In genomic region chr15:89358755-89359439, GRCh38 we compare ENCODE assay signal across 8 cellular contexts. TPM values are rescaled to one million over a fixed set of nuclear protein-coding genes. Genes with fewer than 3 reads are reported as not detected.
A peak's percentile ranks its signal among the peaks of the same experiment; 100 is the strongest.
DNase-seq lines count a peak whose midpoint lies in the region; ATAC-seq and TF ChIP-seq lines count a peak whose summit lies in the region.

No MANE protein-coding gene starts in this region.

- H3K9me3 ChIP-seq in CD8-positive, alpha-beta T cell (ENCODE audit: low read length) = no peaks in the 10 kb centered on the region
- H3K9me3 ChIP-seq in effector memory CD4-positive, alpha-beta T cell (ENCODE audit: control insufficient read depth, low read length) = no peaks in the 10 kb centered on the region

- H3K27me3 Mint-ChIP-seq in CD8-positive, alpha-beta T cell (ENCODE audit: low read depth) = peaks cover 77% of the 10 kb centered on the region

- H3K36me3 ChIP-seq in CD8-positive, alpha-beta T cell (ENCODE audit: insufficient read depth, low read length) = no peaks in the 10 kb centered on the region
- no peaks in the 10 kb centered on the region for H3K36me3 ChIP-seq in effector memory CD4-positive, alpha-beta T cell (ENCODE audit: control insufficient read depth, insufficient read depth, low read length)
- no peaks in the 10 kb centered on the region for H3K36me3 ChIP-seq in mesendoderm (ENCODE audit: control insufficient read depth, insufficient read depth, low read length)

- no peak overlapping the region for H4K5ac ChIP-seq in mesendoderm (ENCODE audit: low read length)

- H3K23ac ChIP-seq in mesendoderm (ENCODE audit: low read length) = no peak overlapping the region

- peaks cover 8% of the 10 kb centered on the region for H3K4me1 ChIP-seq in CD8-positive, alpha-beta T cell (ENCODE audit: insufficient read depth, low read length)
- H3K4me1 ChIP-seq in effector memory CD4-positive, alpha-beta T cell (ENCODE audit: control insufficient read depth, insufficient read depth, low read length, poor library complexity, severe bottlenecking) = peaks cover 21% of the 10 kb centered on the region
- no peaks in the 10 kb centered on the region for H3K4me1 ChIP-seq in mesendoderm (ENCODE audit: control insufficient read depth, low read depth, low read length)

- H2BK15ac ChIP-seq in mesendoderm (replicated peaks; ENCODE audit: low read depth) = no peak overlapping the region

- peak; percentile 87 for ATAC-seq in CD8-positive, alpha-beta T cell
- peak; percentile 86 for ATAC-seq in GM19438 (IDR thresholded peaks at IDR 0.05; ENCODE audit: low read depth, unreplicated experiment)
- ATAC-seq in HG03521 (IDR thresholded peaks at IDR 0.05; ENCODE audit: unreplicated experiment) = peak; percentile 82

- TF ChIP-seq CTCF in CD8-positive, alpha-beta T cell (IDR thresholded peaks at IDR 0.05) = peak; percentile 96

- no peaks in the 10 kb centered on the region for H3K36me3 Mint-ChIP-seq in CD8-positive, alpha-beta T cell

- peaks cover 55% of the 10 kb centered on the region for H3K27me3 ChIP-seq in CD8-positive, alpha-beta T cell (ENCODE audit: insufficient read depth, low read length)
- H3K27me3 ChIP-seq in effector memory CD4-positive, alpha-beta T cell (replicated peaks; ENCODE audit: control insufficient read depth, insufficient read depth, low read length, poor library complexity, severe bottlenecking) = peaks cover 76% of the 10 kb centered on the region
- H3K27me3 ChIP-seq in mesendoderm (ENCODE audit: insufficient read depth, low read length, poor library complexity) = peaks cover 57% of the 10 kb centered on the region

- no peaks in the 10 kb centered on the region for H3K79me2 ChIP-seq in mesendoderm (ENCODE audit: control insufficient read depth, insufficient read depth, low read length)

- no CpG with 5 or more reads among the region's 68 CpGs for WGBS in mesendoderm (ENCODE audit: extremely low coverage, insufficient coverage, low lambda C conversion rate)

- peak overlapping the region; percentile 81 for H3K4me3 Mint-ChIP-seq in CD8-positive, alpha-beta T cell

- H3K27ac Mint-ChIP-seq in CD8-positive, alpha-beta T cell = no peak overlapping the region

- no peak overlapping the region for H3K18ac ChIP-seq in mesendoderm (ENCODE audit: low read length)

- DNase-seq in CD8-positive, alpha-beta T cell = peak; percentile 71 to 90 (median 75)
- peak; percentile 47 for DNase-seq in NCI-H82 treated with DMSO at 0.1 percent for 48 hours (lab: John Stamatoyannopoulos, UW; ENCODE audit: unreplicated experiment)
- DNase-seq in activated CD8-positive, alpha-beta memory T cell treated with anti-CD3 and anti-CD28 coated beads for 24 hours = peak; percentile 95
- DNase-seq in effector memory CD4-positive, alpha-beta T cell = peak; percentile 59 to 68 (median 59)
- peak; percentile 76 for DNase-seq in mesendoderm
- DNase-seq in stimulated activated CD8-positive, alpha-beta memory T cell treated with anti-CD3 and anti-CD28 coated beads, Interleukin-15, amount 100 ng/mL, for 4 hours (ENCODE audit: low read depth in 2 of 2) = peak; percentile 57

- H2BK120ac ChIP-seq in mesendoderm (ENCODE audit: low read depth, low read length) = no peak overlapping the region

- H3K79me1 ChIP-seq in mesendoderm (ENCODE audit: low read length) = no peaks in the 10 kb centered on the region

- no peak overlapping the region for H2BK5ac ChIP-seq in mesendoderm (ENCODE audit: low read length)

- H3K9me3 Mint-ChIP-seq in CD8-positive, alpha-beta T cell = no peaks in the 10 kb centered on the region

- no peak overlapping the region for H3K27ac ChIP-seq in CD8-positive, alpha-beta T cell (ENCODE audit: low read depth, low read length)
- H3K27ac ChIP-seq in effector memory CD4-positive, alpha-beta T cell (ENCODE audit: insufficient read depth, low read length, poor library complexity, severe bottlenecking) = no peak overlapping the region
- H3K27ac ChIP-seq in mesendoderm (ENCODE audit: low read depth, low read length) = no peak overlapping the region

- H3K4me2 ChIP-seq in mesendoderm (ENCODE audit: low read length) = peak overlapping the region; percentile 75

- CTCF ChIA-PET in CD8-positive, alpha-beta T cell (lab: Charles Lee) = interaction anchor here (0.5 to 6.3 kb wide), 38 partner anchors 9 to 362 kb away, joined by 3 to 121 read pairs (median 8); partner anchors contain the start of gene TICRR

- no peak overlapping the region for H3K4ac ChIP-seq in mesendoderm (ENCODE audit: low read depth, low read length)

- no peak overlapping the region for H4K8ac ChIP-seq in mesendoderm (ENCODE audit: low read depth, low read length)

- POLR2A ChIA-PET in CD8-positive, alpha-beta T cell (lab: Charles Lee) = interaction anchor here (1.5 kb wide), 1 partner anchor 71 kb away, joined by 3 read pairs; no protein-coding TSS in a partner anchor

- H3K4me1 Mint-ChIP-seq in CD8-positive, alpha-beta T cell (ENCODE audit: low read depth) = peaks cover 16% of the 10 kb centered on the region

- no peak overlapping the region for H2AK5ac ChIP-seq in mesendoderm (ENCODE audit: low read length)

- peak overlapping the region; percentile 56 for H3K4me3 ChIP-seq in CD8-positive, alpha-beta T cell (ENCODE audit: low read depth, low read length)
- peak overlapping the region; percentile 52 for H3K4me3 ChIP-seq in effector memory CD4-positive, alpha-beta T cell (ENCODE audit: insufficient read depth, low read depth, low read length, poor library complexity, severe bottlenecking)
- no peak overlapping the region for H3K4me3 ChIP-seq in mesendoderm (ENCODE audit: low read length)

- H3K56ac ChIP-seq in mesendoderm (ENCODE audit: low read length) = peak overlapping the region; percentile 69

- intact Hi-C loops in CD8-positive, alpha-beta T cell (cut with DNase I, micrococcal nuclease) = loop anchor here (1.0 to 2.0 kb wide), 5 partner anchors 24 to 198 kb away; partner anchors contain the start of gene POLG (in 1 of the 2)

- no peak overlapping the region for H3K9ac ChIP-seq in mesendoderm (ENCODE audit: low read length)

RNA-seq across cellular contexts. Expression of gene POLG, which starts 24.3 kb away (rescaled TPM):
- 100 to 1,000 TPM; 147 to 158 TPM for total RNA-seq in CD8-positive, alpha-beta T cell
- 17.7 TPM for polyA plus RNA-seq in mesendoderm (2013, experiment 1 of 2)
- polyA plus RNA-seq in mesendoderm (2013, experiment 2 of 2) = 17.3 TPM
